Comparison of ENCODE assay signal across 10 cellular contexts in the genomic region with DNA sequence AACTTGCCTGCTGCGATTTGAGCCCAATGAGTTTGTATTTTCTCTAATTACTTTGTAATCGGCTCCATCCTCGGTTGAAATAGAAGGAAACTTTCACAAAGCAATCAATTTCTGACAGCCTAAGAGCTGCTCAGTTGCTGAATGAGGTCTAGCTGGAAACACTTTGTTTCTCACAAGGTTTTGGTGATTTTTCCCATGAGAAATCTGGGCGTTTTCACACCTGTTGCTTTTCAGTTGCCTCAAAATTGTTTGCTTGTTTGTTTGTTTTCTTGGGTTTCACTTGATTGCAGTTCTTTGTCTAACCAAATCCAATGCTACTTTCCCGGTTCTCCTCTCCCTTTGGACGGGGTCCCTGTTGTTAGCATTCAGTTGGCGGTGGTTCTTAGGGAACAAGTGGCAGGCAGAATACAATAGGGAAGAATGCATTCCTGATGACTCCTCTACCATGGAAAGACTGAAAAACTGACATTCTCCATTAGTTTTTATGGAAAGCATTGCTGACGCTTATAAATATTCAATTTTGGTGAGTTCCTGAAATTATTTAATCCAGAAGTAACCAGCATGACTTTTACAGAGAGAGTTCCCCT.
DNase-seq lines count a peak whose midpoint lies in the region; ATAC-seq and TF ChIP-seq lines count a peak whose summit lies in the region.
"Had no signal": no experiment of that assay in that cellular context is flagged by ENCODE, and none has a peak within 500 bp of the region (broad histone marks: within the 10 kb centered on the region; RNA-seq: fewer than 3 reads in every experiment).

No MANE protein-coding gene starts in this region.

- no peaks in the 10 kb centered on the region for H3K9me3 ChIP-seq in vagina

- H3K4me1 ChIP-seq in vagina: peaks cover 43% of the 10 kb centered on the region

- H3K4me3 ChIP-seq in vagina: peak overlapping the region; percentile 56 to 58

- intact Hi-C loops in Right ventricle myocardium superior (cut with DNase I): no loop called here
- intact Hi-C loops in Right ventricle myocardium inferior (cut with DNase I): loop anchor here (5.0 kb wide), 2 partner anchors 45 to 120 kb away; no protein-coding TSS in a partner anchor
- intact Hi-C loops in vagina (cut with DNase I): loop anchor here (10.0 kb wide), 1 partner anchor 202 kb away; no protein-coding TSS in a partner anchor

- no peaks in the 10 kb centered on the region for H3K36me3 ChIP-seq in vagina

- H3K9me3 Mint-ChIP-seq in endothelial cell (ENCODE audit: unreplicated experiment): no peaks in the 10 kb centered on the region
- H3K9me3 Mint-ChIP-seq: CD8-positive, alpha-beta T cell had no signal

- H3K27ac ChIP-seq in vagina: peak overlapping the region; percentile 80

- TF ChIP-seq CTCF in endothelial cell (IDR thresholded peaks at IDR 0.05; ENCODE audit: unreplicated experiment) (no peak), vagina (IDR thresholded peaks at IDR 0.05) (no peak)

- TF ChIP-seq POLR2A in vagina (IDR thresholded peaks at IDR 0.05) (no peak), erythroblast (IDR thresholded peaks at IDR 0.05; ENCODE audit: low read length) (no peak)

- no peak overlapping the region for H3K27ac Mint-ChIP-seq in endothelial cell (ENCODE audit: unreplicated experiment)
- H3K27ac Mint-ChIP-seq: CD8-positive, alpha-beta T cell had no signal

- H3K4me1 Mint-ChIP-seq in endothelial cell (ENCODE audit: unreplicated experiment): peaks cover 9% of the 10 kb centered on the region

- H3K27me3 Mint-ChIP-seq in endothelial cell (ENCODE audit: unreplicated experiment): no peaks in the 10 kb centered on the region

- H3K36me3 Mint-ChIP-seq in endothelial cell (ENCODE audit: low read depth, unreplicated experiment): no peaks in the 10 kb centered on the region
- H3K36me3 Mint-ChIP-seq: CD8-positive, alpha-beta T cell had no signal

- DNase-seq in Right ventricle myocardium superior: no peak
- DNase-seq in Right ventricle myocardium inferior (ENCODE audit: missing footprints): no peak
- DNase-seq in endothelial cell (ENCODE audit: low spot score): no peak
- peak; percentile 57 for DNase-seq in myocyte (ENCODE audit: low read depth)
- DNase-seq in vagina (ENCODE audit: extremely low spot score in 2 of 2): no peak
- no peak for DNase-seq in erythroblast (lab: John Stamatoyannopoulos, UW)
- no peak for DNase-seq in NCI-H1092 treated with DMSO at 0.1 percent for 48 hours (lab: John Stamatoyannopoulos, UW)
- no peak for DNase-seq in GF-D8 (lab: John Stamatoyannopoulos, UW)
- DNase-seq: CD8-positive, alpha-beta T cell; NCI-H1048 had no signal

- no peaks in the 10 kb centered on the region for H3K27me3 ChIP-seq in vagina

- peak overlapping the region; percentile 90 for H3K4me3 Mint-ChIP-seq in endothelial cell (ENCODE audit: unreplicated experiment)

- ATAC-seq in Right ventricle myocardium superior (ENCODE audit: poor library complexity): peak; percentile 28
- no peak for ATAC-seq in Right ventricle myocardium inferior
- ATAC-seq: CD8-positive, alpha-beta T cell had no signal
